In the genomic region with DNA sequence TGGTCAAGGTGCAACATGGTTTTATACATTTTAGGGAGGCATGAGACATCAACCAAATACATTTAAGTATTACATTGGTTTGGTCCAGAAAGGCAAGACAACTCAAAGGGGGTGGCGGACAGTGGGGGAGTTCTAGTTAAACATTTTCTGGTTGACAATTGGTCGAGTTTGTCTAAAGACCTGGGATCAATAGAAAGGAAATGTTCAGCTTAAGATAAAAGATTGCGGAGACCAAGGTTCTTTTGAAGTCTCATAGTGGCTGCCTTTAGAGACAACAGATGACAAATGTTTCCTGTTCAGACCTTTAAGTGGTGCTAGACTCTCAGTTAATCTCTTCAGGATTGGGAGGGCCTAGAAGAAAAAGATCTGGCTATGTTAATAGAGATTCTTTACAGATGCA, we compare ENCODE assay signal across 23 cellular contexts. TPM values are rescaled to one million over a fixed set of nuclear protein-coding genes. Genes with fewer than 3 reads are reported as not detected.
A peak's percentile ranks its signal among the peaks of the same experiment; 100 is the strongest.
DNase-seq lines count a peak whose midpoint lies in the region; ATAC-seq and TF ChIP-seq lines count a peak whose summit lies in the region.
"Had no signal": no experiment of that assay in that cellular context is flagged by ENCODE, and none has a peak within 500 bp of the region (broad histone marks: within the 10 kb centered on the region; RNA-seq: fewer than 3 reads in every experiment).

No MANE protein-coding gene starts in this region.

- no peak overlapping the region for H3K4me2 ChIP-seq in DND-41 (ENCODE audit: insufficient read depth, low read length)

- H3K27me3 ChIP-seq in A673 (replicated peaks; ENCODE audit: insufficient read depth, low read depth, low read length, poor library complexity) (no peaks in the 10 kb centered on the region), DND-41 (ENCODE audit: insufficient read depth, low read length, poor library complexity) (no peaks in the 10 kb centered on the region)
- H3K27me3 ChIP-seq: breast epithelium, esophagus squamous epithelium, spleen had no signal

- H2AFZ ChIP-seq in DND-41 (ENCODE audit: low read depth, low read length) = no peak overlapping the region

- TF ChIP-seq CTCF in A673 (conservative IDR thresholded peaks at IDR 0.05; ENCODE audit: low read depth, low read length) (no peak), DND-41 (IDR thresholded peaks at IDR 0.05; ENCODE audit: borderline replicate concordance, extremely low read depth, low read length, poor library complexity, severe bottlenecking) (peak; percentile 26), choroid plexus epithelial cell (conservative IDR thresholded peaks at IDR 0.05; ENCODE audit: low read depth, low read length) (peak; percentile 9)

- no peaks in the 10 kb centered on the region for H3K9me3 Mint-ChIP-seq in T-cell
- H3K9me3 Mint-ChIP-seq: activated naive CD4-positive, alpha-beta T cell treated with anti-CD3 and anti-CD28 coated beads for 36 hours; nephron had no signal

- H4K20me1 ChIP-seq in DND-41 (ENCODE audit: insufficient read depth, low read length) = no peaks in the 10 kb centered on the region

- peak overlapping the region in 1 of 3 donors; percentile 33 for H3K4me3 Mint-ChIP-seq in T-cell
- H3K4me3 Mint-ChIP-seq: activated naive CD4-positive, alpha-beta T cell treated with anti-CD3 and anti-CD28 coated beads for 36 hours; nephron had no signal

- ATAC-seq in DND-41 (ENCODE audit: insufficient read depth, low read depth) = no peak
- peak; percentile 51 to 58 (median 54) for ATAC-seq in T-cell (replicated peaks in 1 of 4)
- no peak for ATAC-seq in GM21723 (IDR thresholded peaks at IDR 0.05; ENCODE audit: unreplicated experiment)
- ATAC-seq: activated CD4-positive, CD25-positive, alpha-beta regulatory T cell treated with anti-CD3 and anti-CD28 coated beads, Interleukin-2, amount 50 U/mL, for 24 hours had no signal

- H3K79me2 ChIP-seq in DND-41 (ENCODE audit: insufficient read depth, low read length) = no peaks in the 10 kb centered on the region

- no peaks in the 10 kb centered on the region for H3K4me1 ChIP-seq in A673 (ENCODE audit: insufficient read depth, low read length, poor library complexity, severe bottlenecking)
- H3K4me1 ChIP-seq in DND-41 (ENCODE audit: insufficient read depth, low read length) = peaks cover 4% of the 10 kb centered on the region; the same call in 1 of the 2 replicates
- H3K4me1 ChIP-seq: breast epithelium, esophagus squamous epithelium, prostate gland had no signal

- no peaks in the 10 kb centered on the region for H3K9me3 ChIP-seq in A673 (ENCODE audit: low read depth, low read length, poor library complexity, severe bottlenecking)
- no peaks in the 10 kb centered on the region for H3K9me3 ChIP-seq in DND-41 (ENCODE audit: insufficient read depth, low read length, severe bottlenecking)
- H3K9me3 ChIP-seq: breast epithelium, esophagus squamous epithelium, prostate gland, spleen had no signal

- no peaks in the 10 kb centered on the region for H3K36me3 ChIP-seq in A673 (ENCODE audit: insufficient read depth, low read length, poor library complexity, severe bottlenecking)
- no peaks in the 10 kb centered on the region for H3K36me3 ChIP-seq in DND-41 (ENCODE audit: insufficient read depth, low read length)
- H3K36me3 ChIP-seq: breast epithelium, esophagus squamous epithelium, prostate gland, spleen had no signal

- CTCF ChIA-PET in A673 (lab: Charles Lee) = no interaction called here
- CTCF ChIA-PET in T-cell (lab: Charles Lee) = interaction anchor here (0.6 to 1.4 kb wide), 5 partner anchors 44 to 144 kb away, joined by 3 to 4 read pairs (median 3); no protein-coding TSS in a partner anchor

- BruUV-seq in A673 (replicated peaks; lab: Mats Ljungman, UMichigan) = no TSS peak

- H3K9ac ChIP-seq in DND-41 (ENCODE audit: low read depth, low read length) = no peak overlapping the region

- H3K27ac ChIP-seq in A673 (ENCODE audit: low read depth, low read length, poor library complexity, severe bottlenecking) (no peak overlapping the region), DND-41 (ENCODE audit: low read length) (no peak overlapping the region)
- H3K27ac ChIP-seq: breast epithelium, esophagus squamous epithelium, prostate gland, RWPE1, spleen had no signal

- peaks cover 34 to 49% (median 42%) of the 10 kb centered on the region in 3 donors for H3K4me1 Mint-ChIP-seq in T-cell
- H3K4me1 Mint-ChIP-seq: nephron had no signal

- H3K4me3 ChIP-seq in A673 (ENCODE audit: low read depth, low read length, poor library complexity, severe bottlenecking) = no peak overlapping the region
- H3K4me3 ChIP-seq in DND-41 (ENCODE audit: low read depth in 1 of 2, low read length in 2 of 2) = no peak overlapping the region
- no peak overlapping the region for H3K4me3 ChIP-seq in choroid plexus epithelial cell (ENCODE audit: low read depth, low read length)
- H3K4me3 ChIP-seq: breast epithelium, esophagus squamous epithelium, prostate gland, spleen had no signal

- peak; percentile 1 for DNase-seq in A673 (ENCODE audit: low spot score)
- DNase-seq in DND-41 = no peak
- DNase-seq in T-cell = peak in 1 of 34 experiments; percentile 6
- DNase-seq in choroid plexus epithelial cell (ENCODE audit: low read depth) = no peak
- DNase-seq in NCI-H2227 (lab: John Stamatoyannopoulos, UW; ENCODE audit: unreplicated experiment) = no peak
- no peak for DNase-seq in GDM1 (lab: John Stamatoyannopoulos, UW)
- no peak for DNase-seq in H4 (ENCODE audit: low spot score)
- DNase-seq: activated CD8-positive, alpha-beta memory T cell treated with anti-CD3 and anti-CD28 coated beads, Interleukin-2, amount 50 U/mL, for 48 hours; activated naive CD4-positive, alpha-beta T cell treated with anti-CD3 and anti-CD28 coated beads for 36 hours; effector CD4-positive, alpha-beta T cell; esophagus squamous epithelium; head of caudate nucleus; mammary epithelial cell; NCI-H1436; NCI-H226; NK-92 treated with Interleukin-12 subunit alpha and Interleukin-12 subunit beta, amount 100 ng/mL, for 24 hours; spleen had no signal

- POLR2A ChIA-PET in A673 (lab: Charles Lee; ENCODE audit: low non-redundant PET) (no interaction called here), T-cell (lab: Charles Lee) (no interaction called here)

- no peaks in the 10 kb centered on the region for H3K27me3 Mint-ChIP-seq in T-cell

- H3K27ac Mint-ChIP-seq in T-cell = peak overlapping the region; percentile 60 to 78
- H3K27ac Mint-ChIP-seq: activated naive CD4-positive, alpha-beta T cell treated with anti-CD3 and anti-CD28 coated beads for 36 hours; nephron had no signal

- intact Hi-C loops in A673 (cut with micrococcal nuclease; ENCODE audit: unreplicated experiment) = no loop called here

- no peaks in the 10 kb centered on the region for H3K36me3 Mint-ChIP-seq in T-cell

RNA-seq across cellular contexts. Expression of a gene that starts 47.7 kb away (rescaled TPM):
- total RNA-seq in A673 (2021) = 0.52 and 1.6 TPM in 2 replicates
- 10 to 100 TPM; 32.4 to 54.6 (median 35.6) TPM for total RNA-seq in T-cell
- total RNA-seq in H4 (2014; rRNA removed; shearing (Covaris generic)) = 4.5 and 7.7 TPM in 2 replicates

Comparison
In these comparisons a context has a peak if more than half of its experiments do, and no peak if none do; other contexts are left out.
1. ATAC-seq: peak in T-cell (4 of 4); none in DND-41 (single experiment) and GM21723 (single experiment).